In the genomic region with DNA sequence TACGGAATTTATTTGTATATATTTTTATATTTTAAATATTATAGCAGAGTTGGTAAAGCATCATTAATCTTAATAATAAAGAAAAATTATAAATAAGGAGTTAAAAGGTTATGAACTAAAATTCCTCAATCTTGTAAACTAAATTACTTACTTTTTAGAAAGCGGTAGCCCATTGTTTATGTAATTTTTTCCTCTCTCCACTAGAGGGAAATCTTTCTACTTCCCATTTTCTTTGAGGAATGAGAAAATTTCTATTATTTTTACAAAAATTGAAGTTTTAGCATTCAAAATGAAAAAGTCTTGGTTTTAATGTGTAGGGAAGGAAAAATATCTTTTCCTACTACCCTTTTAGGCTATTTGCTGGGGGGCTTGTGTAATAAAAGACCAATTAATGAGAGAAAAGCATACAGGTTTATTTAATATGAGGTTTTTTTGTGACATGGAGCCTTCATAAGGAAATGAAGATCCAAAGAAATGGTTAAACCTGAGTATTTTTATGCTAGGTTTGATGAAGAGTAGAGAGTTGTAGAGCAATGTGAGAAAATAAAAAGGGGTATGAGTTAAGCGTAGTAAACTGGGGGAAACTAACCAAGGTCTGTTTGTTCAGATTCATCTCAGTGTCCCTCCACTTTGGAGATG, we compare ENCODE assay signal across 11 cellular contexts.
DNase-seq lines count a peak whose midpoint lies in the region; ATAC-seq and TF ChIP-seq lines count a peak whose summit lies in the region.
"Had no signal": no experiment of that assay in that cellular context is flagged by ENCODE, and none has a peak within 500 bp of the region (broad histone marks: within the 10 kb centered on the region; RNA-seq: fewer than 3 reads in every experiment).

No MANE protein-coding gene starts in this region.

- TF ChIP-seq CTCF in OCI-LY7 (conservative IDR thresholded peaks at IDR 0.05; ENCODE audit: low read length) = peak; percentile 78
- TF ChIP-seq CTCF in tibial nerve (IDR thresholded peaks at IDR 0.05) = peak in 4 of 5 experiments; percentile 18 to 50 (median 38)

- no peak for DNase-seq in activated naive CD4-positive, alpha-beta T cell treated with anti-CD3 and anti-CD28 coated beads for 36 hours
- DNase-seq in activated naive CD4-positive, alpha-beta T cell (lab: John Stamatoyannopoulos, UW) = no peak
- DNase-seq in OCI-LY7 (ENCODE audit: low spot score) = peak; percentile 7
- DNase-seq in fibroblast of gingiva (ENCODE audit: low read depth) = peak; percentile 9
- DNase-seq in tibial nerve (ENCODE audit: low spot score in 2 of 2) = no peak
- no peak for DNase-seq in A172 (ENCODE audit: low spot score)
- DNase-seq in posterior vena cava (ENCODE audit: low spot score) = no peak
- DNase-seq: activated B cell treated with CpG ODN at 0.5 μM for 24 hours; COR-L47; stimulated activated CD4-positive, alpha-beta T cell treated with anti-CD3 and anti-CD28 coated beads, Interleukin-4, amount 100 ng/mL, for 1 hour had no signal

- H2AFZ ChIP-seq in OCI-LY7 (ENCODE audit: low read length) = no peak overlapping the region

- peaks cover 5% of the 10 kb centered on the region for H3K36me3 Mint-ChIP-seq in activated naive CD4-positive, alpha-beta T cell treated with anti-CD3 and anti-CD28 coated beads for 36 hours (ENCODE audit: low read depth)

- peak overlapping the region; percentile 57 for H3K27ac Mint-ChIP-seq in activated naive CD4-positive, alpha-beta T cell treated with anti-CD3 and anti-CD28 coated beads for 36 hours
- H3K27ac Mint-ChIP-seq: activated B cell treated with CpG ODN at 0.5 μM for 24 hours had no signal

- CTCF ChIA-PET in activated naive CD4-positive, alpha-beta T cell treated with anti-CD3 and anti-CD28 coated beads for 36 hours (lab: Charles Lee) = interaction anchor here (1.4 to 3.0 kb wide), 2 partner anchors 267 to 268 kb away, joined by 3 to 21 read pairs; no protein-coding TSS in a partner anchor
- CTCF ChIA-PET in OCI-LY7 (lab: Charles Lee; ENCODE audit: unreplicated experiment) = no interaction called here

- ATAC-seq in GM19023 (IDR thresholded peaks at IDR 0.05; ENCODE audit: unreplicated experiment) = no peak

- H3K27me3 Mint-ChIP-seq in activated naive CD4-positive, alpha-beta T cell treated with anti-CD3 and anti-CD28 coated beads for 36 hours (ENCODE audit: low read depth) = no peaks in the 10 kb centered on the region
- H3K27me3 Mint-ChIP-seq: activated B cell treated with CpG ODN at 0.5 μM for 24 hours had no signal

- intact Hi-C loops in activated naive CD4-positive, alpha-beta T cell treated with anti-CD3 and anti-CD28 coated beads for 36 hours (cut with micrococcal nuclease) = loop anchor here (1.0 to 5.0 kb wide), 11 partner anchors 140 to 612 kb away; a partner anchor contains a TSS
- intact Hi-C loops in OCI-LY7 (cut with micrococcal nuclease; ENCODE audit: unreplicated experiment) (no loop called here), posterior vena cava (cut with DNase I) (no loop called here)

- no peaks in the 10 kb centered on the region for H4K20me1 ChIP-seq in OCI-LY7 (ENCODE audit: insufficient read depth, low read length)

- H3K4me3 Mint-ChIP-seq in activated naive CD4-positive, alpha-beta T cell treated with anti-CD3 and anti-CD28 coated beads for 36 hours = no peak overlapping the region
- H3K4me3 Mint-ChIP-seq: activated B cell treated with CpG ODN at 0.5 μM for 24 hours had no signal

- H3K4me1 Mint-ChIP-seq in activated naive CD4-positive, alpha-beta T cell treated with anti-CD3 and anti-CD28 coated beads for 36 hours (ENCODE audit: low read depth) = peaks cover 8% of the 10 kb centered on the region
- H3K4me1 Mint-ChIP-seq: activated B cell treated with CpG ODN at 0.5 μM for 24 hours had no signal

- POLR2A ChIA-PET in OCI-LY7 (lab: Charles Lee) = no interaction called here

- no peaks in the 10 kb centered on the region for H3K27me3 ChIP-seq in tibial nerve

- TF ChIP-seq POLR2A in tibial nerve (IDR thresholded peaks at IDR 0.05) = no peak

- no peaks in the 10 kb centered on the region for H3K9me3 ChIP-seq in OCI-LY7 (ENCODE audit: low read length)
- H3K9me3 ChIP-seq in tibial nerve = no peaks in the 10 kb centered on the region

- no peaks in the 10 kb centered on the region for H3K9me3 Mint-ChIP-seq in activated naive CD4-positive, alpha-beta T cell treated with anti-CD3 and anti-CD28 coated beads for 36 hours
- H3K9me3 Mint-ChIP-seq: activated B cell treated with CpG ODN at 0.5 μM for 24 hours had no signal

- H3K4me1 ChIP-seq in OCI-LY7 (ENCODE audit: insufficient read depth, low read length, poor library complexity, severe bottlenecking) = no peaks in the 10 kb centered on the region
- no peaks in the 10 kb centered on the region for H3K4me1 ChIP-seq in tibial nerve

- no TSS peak for BruUV-seq in OCI-LY7 (replicated peaks; lab: Mats Ljungman, UMichigan)

- H3K79me2 ChIP-seq in OCI-LY7 (ENCODE audit: insufficient read depth, low read depth, low read length) = no peaks in the 10 kb centered on the region

- H3K4me2 ChIP-seq in OCI-LY7 (ENCODE audit: low read length) = no peak overlapping the region

- no peak for TF ChIP-seq EP300 in tibial nerve (IDR thresholded peaks at IDR 0.05)

- H3K36me3 ChIP-seq in OCI-LY7 (ENCODE audit: insufficient read depth, low read length) (peaks cover 7% of the 10 kb centered on the region; the same call in 1 of the 2 replicates), tibial nerve (peaks cover 0 to 61% (median 0%) of the 10 kb centered on the region in 3 donors)

- WGBS in tibial nerve, 2 donors = 63 to 71% methylated on average over 3 of the region's 3 CpGs

- no peaks in the 10 kb centered on the region for H3K9me2 ChIP-seq in OCI-LY7 (ENCODE audit: insufficient read depth, low read length)

- H3K27ac ChIP-seq in OCI-LY7 (ENCODE audit: low read depth, low read length, poor library complexity, severe bottlenecking) (no peak overlapping the region), tibial nerve (no peak overlapping the region)

- no peak overlapping the region for H3K4me3 ChIP-seq in OCI-LY7 (ENCODE audit: low read depth, low read length, poor library complexity, severe bottlenecking)
- H3K4me3 ChIP-seq in tibial nerve = no peak overlapping the region

Comparison
In these comparisons a context has a peak if more than half of its experiments do, and no peak if none do; other contexts are left out.
1. DNase-seq: peak in OCI-LY7 (single experiment) and fibroblast of gingiva (single experiment); none in activated naive CD4-positive, alpha-beta T cell treated with anti-CD3 and anti-CD28 coated beads for 36 hours (single experiment), activated naive CD4-positive, alpha-beta T cell (0 of 4), tibial nerve (0 of 2), A172 (single experiment) and posterior vena cava (single experiment).